ENCODE assay signal across 8 cellular contexts in genomic region chr19:1605236-1606137, GRCh38. TPM values are rescaled to one million over a fixed set of nuclear protein-coding genes. Genes with fewer than 3 reads are reported as not detected.
DNase-seq lines count a peak whose midpoint lies in the region; ATAC-seq lines count a peak whose summit lies in the region.

UQCR11 (minus strand) TSS chr19:1605462; CDS start chr19:1605409, 53 bp downstream.

- peak; percentile 42 for ATAC-seq in GM19468 (IDR thresholded peaks at IDR 0.05; ENCODE audit: extremely low read depth, unreplicated experiment)

- DNase-seq in COLO668 (lab: John Stamatoyannopoulos, UW; ENCODE audit: unreplicated experiment) (peak; percentile 94), HT-29 (ENCODE audit: low spot score) (peak; percentile 87), lung microvascular endothelial cell (ENCODE audit: low read depth in 2 of 2) (peak; percentile 96 to 98)
- DNase-seq in NK-92 treated with Interleukin-12 subunit alpha and Interleukin-12 subunit beta, amount 100 ng/mL, for 24 hours (lab: John Stamatoyannopoulos, UW), result peak; percentile 95
- DNase-seq in activated CD8-positive, alpha-beta memory T cell treated with anti-CD3 and anti-CD28 coated beads for 24 hours, result peak; percentile 96
- DNase-seq in effector CD8-positive, alpha-beta T cell (lab: John Stamatoyannopoulos, UW), result peak; percentile 84
- peak; percentile 87 to 91 (median 90) for DNase-seq in stimulated activated CD4-positive, alpha-beta T cell treated with anti-CD3 and anti-CD28 coated beads, TNF-alpha, amount 100 ng/mL, for 48 hours (ENCODE audit: low read depth in 3 of 3)

RNA-seq across cellular contexts. Expression of gene UQCR11, which starts in this region (rescaled TPM):
- total RNA-seq in HT-29 (2014; rRNA removed; shearing (Covaris generic)), result 121 and 155 TPM in 2 replicates
- 127 and 151 TPM in 2 replicates for total RNA-seq in lung microvascular endothelial cell

Comparison
In these comparisons a context has a peak if more than half of its experiments do, and no peak if none do; other contexts are left out.
1. Peak in every context shown above with its lines: DNase-seq and ATAC-seq.